Comparison of ENCODE assay signal across 28 cellular contexts in the genomic region with DNA sequence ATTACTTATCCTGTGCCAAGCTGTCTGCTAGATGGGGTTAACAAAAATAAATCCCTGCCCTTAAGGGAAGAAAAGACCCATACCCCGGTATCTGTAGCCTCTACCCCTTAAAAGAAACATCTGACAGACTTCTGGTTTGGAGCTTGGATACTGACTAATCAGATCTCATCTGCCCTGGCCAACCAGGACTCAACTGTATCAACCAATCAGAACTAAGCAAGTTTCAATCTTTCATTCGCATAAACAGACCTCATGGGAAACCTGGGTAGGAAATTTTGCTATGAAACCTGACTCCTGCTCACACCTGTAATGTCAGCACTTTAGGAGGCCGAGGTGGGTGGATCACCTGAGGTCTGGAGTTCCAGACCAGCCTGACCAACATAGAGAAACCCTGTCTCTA. TPM values are rescaled to one million over a fixed set of nuclear protein-coding genes. Genes with fewer than 3 reads are reported as not detected.
"Had no signal": no experiment of that assay in that cellular context is flagged by ENCODE, and none has a peak within 500 bp of the region (broad histone marks: within the 10 kb centered on the region; RNA-seq: fewer than 3 reads in every experiment).

No MANE protein-coding gene starts in this region.

- H3K27me3 ChIP-seq: body of pancreas, neural progenitor cell had no signal

- H3K9me3 ChIP-seq: body of pancreas, left lung, sigmoid colon, stomach, suprapubic skin, tibial nerve had no signal

- H3K36me3 ChIP-seq: cardiac muscle cell, left lung, neural progenitor cell, sigmoid colon, stomach, suprapubic skin, tibial nerve had no signal

- H3K27ac ChIP-seq: body of pancreas, cardiac muscle cell, left lung, neural progenitor cell, sigmoid colon, stomach, suprapubic skin, tibial nerve had no signal

- H3K4me3 ChIP-seq: body of pancreas, cardiac muscle cell, left lung, neural progenitor cell, sigmoid colon, smooth muscle cell, stomach, suprapubic skin, tibial nerve had no signal

- ATAC-seq: body of pancreas; esophagus mucosa; left lung; naive thymus-derived CD8-positive, alpha-beta T cell; stimulated activated memory B cell treated with anti-CD40 and anti-IgM and Interleukin-4, amounts not matched to agents 10 μg/mL and 1 μg/mL and 100 μg/mL, for 72 hours had no signal

- H3K4me1 ChIP-seq: body of pancreas, left lung, neural progenitor cell, sigmoid colon, stomach, suprapubic skin, tibial nerve had no signal

- H2AFZ ChIP-seq: neural progenitor cell had no signal

- H3K4me2 ChIP-seq: neural progenitor cell, smooth muscle cell had no signal

- DNase-seq: activated CD4-positive, alpha-beta memory T cell treated with anti-CD3 and anti-CD28 coated beads for 36 hours; activated CD4-positive, alpha-beta T cell treated with anti-CD3 and anti-CD28 coated beads for 4 hours; activated CD4-positive, CD25-positive, alpha-beta regulatory T cell; activated gamma-delta T cell treated with Interleukin-2 at 50 U/mL for 16 hours; anterior cingulate cortex; body of pancreas; effector CD4-positive, alpha-beta T cell; glutamatergic neuron; hippocampal formation; kidney glomerular epithelial cell; left lung; naive thymus-derived CD8-positive, alpha-beta T cell; retina; sigmoid colon; stimulated activated CD4-positive, alpha-beta T cell treated with anti-CD3 and anti-CD28 coated beads, Interleukin-15, amount 100 ng/mL, for 24 hours; stomach had no signal

- H3K9ac ChIP-seq: neural progenitor cell had no signal

RNA-seq across cellular contexts. Expression of a gene that starts 26.4 kb away (rescaled TPM):
- total RNA-seq: activated CD4-positive, alpha-beta memory T cell treated with anti-CD3 and anti-CD28 coated beads for 36 hours; activated T-helper 1 cell treated with anti-CD3 and anti-CD28 coated beads, Interleukin-12 subunit alpha, Interleukin-12 subunit beta, Interleukin-2, Interleukin-4 antibody, amounts not matched to agents 30 ng/mL and 10 ng/mL and 1 ng/mL, durations not matched to agents 14 hours and 24 hours and 36 hours; esophagus mucosa; lung microvascular endothelial cell; mesothelial cell of epicardium; naive thymus-derived CD8-positive, alpha-beta T cell; omental fat pad; smooth muscle cell; stomach; suprapubic skin; tibial nerve; urinary bladder had no signal
- polyA plus RNA-seq: naive thymus-derived CD8-positive, alpha-beta T cell; smooth muscle cell; stomach; urinary bladder had no signal
